In the genomic region with DNA sequence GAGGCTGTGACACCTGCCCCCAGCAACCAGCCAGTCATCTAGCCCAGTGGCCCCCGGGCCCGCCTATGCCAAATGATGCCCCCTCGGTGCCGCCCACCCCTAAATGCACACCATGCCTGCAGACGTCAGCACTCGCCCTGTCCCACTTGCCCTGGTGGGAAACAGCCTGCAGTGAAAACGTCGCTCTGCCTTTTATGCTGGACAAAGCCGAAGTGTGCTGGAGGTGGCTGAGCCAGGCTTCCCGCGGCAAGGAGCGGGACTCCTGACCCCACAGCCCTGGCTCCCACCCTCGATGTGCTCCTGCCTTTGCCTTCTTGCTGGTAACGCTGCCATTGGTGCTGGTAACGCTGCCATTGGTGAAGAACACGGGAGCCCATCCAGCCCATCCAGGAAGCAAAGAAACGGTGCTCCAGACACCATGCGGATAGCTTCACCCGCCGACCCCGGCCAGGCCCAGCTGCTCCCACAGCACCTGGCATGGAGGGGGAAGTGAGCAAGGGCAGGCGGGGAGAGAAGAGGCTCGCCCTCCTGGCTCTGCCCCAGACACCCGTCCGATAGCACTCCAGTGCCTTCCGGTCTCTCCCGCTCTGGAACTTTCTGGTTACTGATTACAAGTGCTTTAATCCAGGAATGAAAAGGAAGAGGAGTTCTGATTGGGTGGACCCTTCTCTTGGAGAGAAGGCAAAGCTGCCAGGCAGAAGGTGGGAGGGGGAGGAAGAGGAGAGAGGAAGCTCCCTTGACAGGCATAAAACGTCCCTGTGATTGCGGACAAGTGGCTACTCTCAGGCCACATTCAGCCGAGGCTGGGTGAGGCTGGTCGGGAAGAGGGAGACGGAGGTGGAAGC, we compare ENCODE assay signal across 1 cellular context.
TF ChIP-seq lines count a peak whose summit lies in the region.

No MANE protein-coding gene starts in this region.

TF ChIP-seq in K562, 482 proteins besides CTCF, POLR2A, EP300 and RAD21:
- TF ChIP-seq, protein P1, sequence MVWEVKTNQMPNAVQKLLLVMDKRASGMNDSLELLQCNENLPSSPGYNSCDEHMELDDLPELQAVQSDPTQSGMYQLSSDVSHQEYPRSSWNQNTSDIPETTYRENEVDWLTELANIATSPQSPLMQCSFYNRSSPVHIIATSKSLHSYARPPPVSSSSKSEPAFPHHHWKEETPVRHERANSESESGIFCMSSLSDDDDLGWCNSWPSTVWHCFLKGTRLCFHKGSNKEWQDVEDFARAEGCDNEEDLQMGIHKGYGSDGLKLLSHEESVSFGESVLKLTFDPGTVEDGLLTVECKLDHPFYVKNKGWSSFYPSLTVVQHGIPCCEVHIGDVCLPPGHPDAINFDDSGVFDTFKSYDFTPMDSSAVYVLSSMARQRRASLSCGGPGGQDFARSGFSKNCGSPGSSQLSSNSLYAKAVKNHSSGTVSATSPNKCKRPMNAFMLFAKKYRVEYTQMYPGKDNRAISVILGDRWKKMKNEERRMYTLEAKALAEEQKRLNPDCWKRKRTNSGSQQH (CRISPR knock-in tag; IDR thresholded peaks at IDR 0.05): no peak
- TF ChIP-seq POLR2G (IDR thresholded peaks at IDR 0.05; ENCODE audit: low read depth, low read length): peak; percentile 36; the same call in 1 of the 2 replicates
TF ChIP-seq in K562: peak in this region for 1.
